ENCODE assay signal across 20 cellular contexts in the genomic region with DNA sequence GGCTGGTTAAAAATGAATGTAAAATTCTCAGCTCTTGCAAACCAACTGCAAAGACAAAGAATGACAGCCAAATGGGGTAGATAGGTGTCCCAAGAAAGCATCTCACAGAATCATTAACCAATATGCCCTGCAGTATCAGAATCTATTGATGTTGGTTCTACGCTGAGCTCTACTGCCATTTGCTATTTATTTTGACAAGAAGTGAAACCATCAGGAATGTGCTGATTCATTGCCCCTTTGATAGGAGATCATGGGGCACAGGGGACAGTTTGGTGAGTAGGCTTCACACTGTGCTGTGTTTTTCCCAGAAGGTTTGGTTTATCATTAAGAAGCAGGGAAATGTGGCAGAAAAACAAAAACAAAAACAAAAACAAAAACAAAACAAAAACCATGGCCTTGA. TPM values are rescaled to one million over a fixed set of nuclear protein-coding genes. Genes with fewer than 3 reads are reported as not detected.
A peak's percentile ranks its signal among the peaks of the same experiment; 100 is the strongest.
DNase-seq lines count a peak whose midpoint lies in the region; FAIRE-seq and TF ChIP-seq lines count a peak whose summit lies in the region.
"Had no signal": no experiment of that assay in that cellular context is flagged by ENCODE, and none has a peak within 500 bp of the region (broad histone marks: within the 10 kb centered on the region; RNA-seq: fewer than 3 reads in every experiment).

No MANE protein-coding gene starts in this region.

- 100% methylated on average over 1 of the region's 1 CpG; no CpG with 5 or more reads in 1 of the 2 experiments for WGBS in H1 (ENCODE audit: extremely low coverage in 1 of 2, insufficient coverage in 1 of 2, insufficient read length in 1 of 2, insufficient replicate concordance in 2 of 2, low coverage in 1 of 2, low lambda C conversion rate in 2 of 2, missing lambda C conversion rate in 1 of 2), 2 experiments

- FAIRE-seq in H1 (lab: Jason Lieb, UNC): no peak

- no peaks in the 10 kb centered on the region for H3K23me2 ChIP-seq in H1 (ENCODE audit: low read depth, low read length)

- H4K20me1 ChIP-seq in H1 (replicated peaks in 1 of 2; ENCODE audit: control insufficient read depth in 1 of 2, insufficient read depth in 2 of 2, low read length in 2 of 2): no peaks in the 10 kb centered on the region

- BruUV-seq in Calu3 (replicated peaks; lab: Mats Ljungman, UMichigan): no TSS peak

- no peak overlapping the region for H2BK120ac ChIP-seq in H1 (replicated peaks; ENCODE audit: low read depth, low read length)

- H2BK5ac ChIP-seq in H1 (ENCODE audit: low read depth, low read length): no peak overlapping the region

- H3K4me2 ChIP-seq in H1 (ENCODE audit: insufficient read depth in 1 of 2, low read depth in 2 of 2, low read length in 2 of 2): no peak overlapping the region

- DNase-seq in Calu3 (no peak), NCI-H460 (ENCODE audit: extremely low read depth, low read depth) (peak; percentile 8), H1 (ENCODE audit: low read depth in 1 of 2, low spot score in 2 of 2) (no peak), nephron progenitor cell (no peak), inferior parietal cortex (ENCODE audit: extremely low spot score) (no peak), OCI-M2 (lab: John Stamatoyannopoulos, UW; ENCODE audit: unreplicated experiment) (no peak), GDM1 (lab: John Stamatoyannopoulos, UW) (no peak)
- DNase-seq: ACHN, AML-193, DMS153, H7, NCI-H1092 treated with DMSO at 0.1 percent for 48 hours, NCI-H1694 treated with DMSO at 0.1 percent for 48 hours, NCI-H2107, NCI-H2227 treated with DMSO at 0.1 percent for 48 hours, NCI-H524 treated with DMSO at 0.1 percent for 48 hours had no signal

- H3K9me3 Mint-ChIP-seq in Calu3 (ENCODE audit: low read depth, unreplicated experiment) (peaks cover 8% of the 10 kb centered on the region), nephron progenitor cell (peaks cover 13% of the 10 kb centered on the region)

- no peak overlapping the region for H3K56ac ChIP-seq in H1 (replicated peaks; ENCODE audit: insufficient read length, low read depth, low read length)

- intact Hi-C loops in Calu3 (cut with micrococcal nuclease; ENCODE audit: unreplicated experiment): no loop called here

- H3K14ac ChIP-seq in H1 (ENCODE audit: insufficient read length): no peak overlapping the region

- H2BK20ac ChIP-seq in H1 (ENCODE audit: low read length): no peak overlapping the region

- no peak overlapping the region for H3K27ac ChIP-seq in H1 (ENCODE audit: low read depth, low read length)
- H3K27ac ChIP-seq: RWPE1 had no signal

- H3K4me3 ChIP-seq in H1 (ENCODE audit: extremely low read depth in 1 of 4, insufficient read depth in 2 of 4, low read depth in 3 of 4, low read length in 4 of 4): no peak overlapping the region

- H3K79me1 ChIP-seq in H1 (ENCODE audit: low read depth, low read length): no peaks in the 10 kb centered on the region

- no peak overlapping the region for H2BK15ac ChIP-seq in H1 (ENCODE audit: low read length)

- H4K91ac ChIP-seq in H1 (replicated peaks; ENCODE audit: insufficient read length, low read length): no peak overlapping the region

- no peak overlapping the region for H4K8ac ChIP-seq in H1 (ENCODE audit: extremely low read depth, insufficient read depth, low read length)

- H3K27me3 ChIP-seq in H1 (replicated peaks in 1 of 4; ENCODE audit: control insufficient read depth in 3 of 4, extremely low read depth in 1 of 4, insufficient read depth in 3 of 4, low read length in 3 of 4): no peaks in the 10 kb centered on the region

- TF ChIP-seq POLR2A in H1 (IDR thresholded peaks at IDR 0.05; ENCODE audit: control extremely low read depth in 1 of 2, low read depth in 2 of 2, low read length in 2 of 2): no peak

- no peak for TF ChIP-seq RAD21 in H1 (IDR thresholded peaks at IDR 0.05 in 1 of 2, conservative IDR thresholded peaks at IDR 0.05 in 1 of 2; ENCODE audit: low read depth in 2 of 2, low read length in 2 of 2)

- H2AK5ac ChIP-seq in H1 (ENCODE audit: low read depth, low read length): no peak overlapping the region

- H3K4me1 ChIP-seq in H1 (replicated peaks in 1 of 4; ENCODE audit: control insufficient read depth in 3 of 4, insufficient read depth in 4 of 4, low read length in 3 of 4): no peaks in the 10 kb centered on the region

- H3K27ac Mint-ChIP-seq in Calu3 (ENCODE audit: unreplicated experiment): peak overlapping the region; percentile 31
- H3K27ac Mint-ChIP-seq in nephron progenitor cell: peak overlapping the region; percentile 42
- H3K27ac Mint-ChIP-seq: CD14-positive monocyte had no signal

- no peaks in the 10 kb centered on the region for H3K79me2 ChIP-seq in H1 (ENCODE audit: control insufficient read depth in 1 of 2, insufficient read depth in 2 of 2, low read length in 2 of 2)

- no peak overlapping the region for H2BK12ac ChIP-seq in H1 (ENCODE audit: low read depth, low read length)

- H3K4me3 Mint-ChIP-seq in Calu3 (ENCODE audit: low read depth, unreplicated experiment): no peak overlapping the region
- no peak overlapping the region for H3K4me3 Mint-ChIP-seq in nephron progenitor cell
- H3K4me3 Mint-ChIP-seq: CD14-positive monocyte had no signal

- H3K23ac ChIP-seq in H1 (ENCODE audit: insufficient read length): no peak overlapping the region

- POLR2A ChIA-PET in H1 (lab: Charles Lee; ENCODE audit: partially characterized antibody): no interaction called here

- no peak overlapping the region for H3K9ac ChIP-seq in H1 (replicated peaks in 1 of 4; ENCODE audit: extremely low read depth in 1 of 4, low read depth in 3 of 4, low read length in 3 of 4)

- H3K36me3 Mint-ChIP-seq in Calu3 (ENCODE audit: insufficient read depth, unreplicated experiment): no peaks in the 10 kb centered on the region
- H3K36me3 Mint-ChIP-seq in nephron progenitor cell (ENCODE audit: low read depth): no peaks in the 10 kb centered on the region
- H3K36me3 Mint-ChIP-seq: CD14-positive monocyte had no signal

- TF ChIP-seq CTCF in Calu3 (IDR thresholded peaks at IDR 0.05; ENCODE audit: unreplicated experiment): no peak
- no peak for TF ChIP-seq CTCF in H1 (IDR thresholded peaks at IDR 0.05; ENCODE audit: control extremely low read depth in 1 of 3, insufficient read depth in 1 of 3, low read depth in 1 of 3, low read length in 3 of 3)
- no peak for TF ChIP-seq CTCF in nephron progenitor cell (IDR thresholded peaks at IDR 0.05)

- H3K4me1 Mint-ChIP-seq in Calu3 (ENCODE audit: low read depth, unreplicated experiment) (peaks cover 9% of the 10 kb centered on the region), nephron progenitor cell (peaks cover 4% of the 10 kb centered on the region)
- H3K4me1 Mint-ChIP-seq: CD14-positive monocyte had no signal

- CTCF ChIA-PET in Calu3 (lab: Charles Lee) (interaction anchor here (0.6 kb wide), 1 partner anchor 577 kb away, joined by 3 read pairs; no protein-coding TSS in a partner anchor), H1 (lab: Charles Lee; ENCODE audit: partially characterized antibody) (no interaction called here)

- H3K4ac ChIP-seq in H1 (replicated peaks; ENCODE audit: insufficient read length, low read depth, low read length): no peak overlapping the region

- no peak overlapping the region for H4K5ac ChIP-seq in H1 (ENCODE audit: insufficient read length, low read depth, low read length)

- no peak overlapping the region for H2AFZ ChIP-seq in H1 (ENCODE audit: low read length)

- H3K27me3 Mint-ChIP-seq in Calu3 (ENCODE audit: unreplicated experiment) (no peaks in the 10 kb centered on the region), nephron progenitor cell (ENCODE audit: low read depth, poor library complexity) (peaks cover 2% of the 10 kb centered on the region)

- no peaks in the 10 kb centered on the region; a peak in 1 of 4 replicates for H3K9me3 ChIP-seq in H1 (ENCODE audit: insufficient read depth in 2 of 2, low read depth in 1 of 2, low read length in 1 of 2)

- no peak for TF ChIP-seq EP300 in H1 (IDR thresholded peaks at IDR 0.05; ENCODE audit: borderline replicate concordance in 1 of 2, low read depth in 2 of 2, low read length in 2 of 2)

- no peak overlapping the region for H3K18ac ChIP-seq in H1 (ENCODE audit: extremely low read depth, low read length)

- no peaks in the 10 kb centered on the region for H3K36me3 ChIP-seq in H1 (ENCODE audit: control insufficient read depth in 2 of 4, insufficient read depth in 4 of 4, low read length in 3 of 4)

TF ChIP-seq in H1, 55 proteins besides CTCF, POLR2A, EP300 and RAD21:
- TF ChIP-seq ZNF274 (IDR thresholded peaks at IDR 0.05; ENCODE audit: borderline replicate concordance, extremely low read depth, low read length) (no peak), BACH1 (IDR thresholded peaks at IDR 0.05; ENCODE audit: low read length) (peak; percentile 47; the same call in 1 of the 2 replicates), CHD1 (IDR thresholded peaks at IDR 0.05; ENCODE audit: low read depth, low read length) (no peak), ATF3 (IDR thresholded peaks at IDR 0.05; ENCODE audit: insufficient read depth, low read depth, low read length) (no peak), CTBP2 (IDR thresholded peaks at IDR 0.05; ENCODE audit: borderline replicate concordance, insufficient read depth, insufficient read length, low read length) (no peak), KDM5A (IDR thresholded peaks at IDR 0.05; ENCODE audit: low read length) (no peak), MAX (IDR thresholded peaks at IDR 0.05) (no peak)
TF ChIP-seq in H1: peak in this region for 1.

RNA-seq across cellular contexts. Expression of gene CDC14C, which starts 19.4 kb away (rescaled TPM):
- total RNA-seq in Calu3 (2022): 0.24 TPM in 1 of 2 replicates, not detected in the other
- total RNA-seq in NCI-H460 (2014; rRNA removed; shearing (Covaris generic)): 0.23 TPM in 1 of 2 replicates, not detected in the other
- not detected in 2 replicates for polyA plus RNA-seq in NCI-H460 (2014; cell fraction: nucleus; rRNA removed)
- total RNA-seq in H1 (2021; fragmentation: NEBNext Ultra II Directional; extraction: Animal tissue kit (Norgen Biotek cat#: 25700)): not detected in 2 replicates
- 0.09 TPM in 1 of 2 replicates, not detected in the other for polyA plus RNA-seq in H1 (2011; rRNA removed)
- polyA plus RNA-seq in H1 (2011; cell fraction: cytosol; rRNA removed): not detected
- not detected for polyA plus RNA-seq in H1 (2011; cell fraction: nucleus; rRNA removed)
- polyA plus RNA-seq in H1 (2012, experiment 1 of 2): 0.28 TPM in 1 of 4 replicates, not detected in the others
- not detected for polyA plus RNA-seq in H1 (2012, experiment 2 of 2)
- 0.02 TPM for polyA plus RNA-seq in H1 (2013, experiment 1 of 2)
- polyA plus RNA-seq in H1 (2013, experiment 2 of 2): 0.06 TPM
- polyA minus RNA-seq in H1 (2011; rRNA and poly(A)+ RNA removed): 0.09 and 0.22 TPM in 2 replicates
- not detected for polyA minus RNA-seq in H1 (2011; cell fraction: cytosol; rRNA and poly(A)+ RNA removed)
- polyA minus RNA-seq in H1 (2011; cell fraction: nucleus; rRNA and poly(A)+ RNA removed): not detected
- total RNA-seq: H7, HT1080, OCI-LY7 had no signal
- polyA plus RNA-seq: CD14-positive monocyte had no signal
